In the genomic region with DNA sequence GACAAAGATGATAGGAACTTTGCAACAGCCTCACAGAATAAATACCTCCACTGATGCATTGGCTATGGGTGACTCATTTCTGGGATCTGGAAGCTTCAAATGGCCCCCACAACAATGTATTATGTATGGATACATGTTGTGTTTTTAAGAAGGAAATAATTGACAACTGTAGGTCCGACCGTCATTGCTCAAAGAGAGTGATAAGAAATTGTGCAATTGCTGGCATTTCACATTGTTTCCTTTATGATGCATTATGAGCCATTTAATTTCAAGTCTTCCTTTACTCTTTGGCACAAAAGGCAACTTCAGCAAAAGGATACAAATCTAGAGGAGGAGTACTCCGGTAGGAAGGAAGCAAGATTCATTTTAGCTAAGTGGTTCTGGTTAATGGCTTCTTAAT, we compare ENCODE assay signal across 1 cellular context.
TF ChIP-seq lines count a peak whose summit lies in the region.

No MANE protein-coding gene starts in this region.

TF ChIP-seq in GM23338, 12 proteins besides CTCF, POLR2A, EP300 and RAD21 (continued from another document):
- TF ChIP-seq, protein P1, sequence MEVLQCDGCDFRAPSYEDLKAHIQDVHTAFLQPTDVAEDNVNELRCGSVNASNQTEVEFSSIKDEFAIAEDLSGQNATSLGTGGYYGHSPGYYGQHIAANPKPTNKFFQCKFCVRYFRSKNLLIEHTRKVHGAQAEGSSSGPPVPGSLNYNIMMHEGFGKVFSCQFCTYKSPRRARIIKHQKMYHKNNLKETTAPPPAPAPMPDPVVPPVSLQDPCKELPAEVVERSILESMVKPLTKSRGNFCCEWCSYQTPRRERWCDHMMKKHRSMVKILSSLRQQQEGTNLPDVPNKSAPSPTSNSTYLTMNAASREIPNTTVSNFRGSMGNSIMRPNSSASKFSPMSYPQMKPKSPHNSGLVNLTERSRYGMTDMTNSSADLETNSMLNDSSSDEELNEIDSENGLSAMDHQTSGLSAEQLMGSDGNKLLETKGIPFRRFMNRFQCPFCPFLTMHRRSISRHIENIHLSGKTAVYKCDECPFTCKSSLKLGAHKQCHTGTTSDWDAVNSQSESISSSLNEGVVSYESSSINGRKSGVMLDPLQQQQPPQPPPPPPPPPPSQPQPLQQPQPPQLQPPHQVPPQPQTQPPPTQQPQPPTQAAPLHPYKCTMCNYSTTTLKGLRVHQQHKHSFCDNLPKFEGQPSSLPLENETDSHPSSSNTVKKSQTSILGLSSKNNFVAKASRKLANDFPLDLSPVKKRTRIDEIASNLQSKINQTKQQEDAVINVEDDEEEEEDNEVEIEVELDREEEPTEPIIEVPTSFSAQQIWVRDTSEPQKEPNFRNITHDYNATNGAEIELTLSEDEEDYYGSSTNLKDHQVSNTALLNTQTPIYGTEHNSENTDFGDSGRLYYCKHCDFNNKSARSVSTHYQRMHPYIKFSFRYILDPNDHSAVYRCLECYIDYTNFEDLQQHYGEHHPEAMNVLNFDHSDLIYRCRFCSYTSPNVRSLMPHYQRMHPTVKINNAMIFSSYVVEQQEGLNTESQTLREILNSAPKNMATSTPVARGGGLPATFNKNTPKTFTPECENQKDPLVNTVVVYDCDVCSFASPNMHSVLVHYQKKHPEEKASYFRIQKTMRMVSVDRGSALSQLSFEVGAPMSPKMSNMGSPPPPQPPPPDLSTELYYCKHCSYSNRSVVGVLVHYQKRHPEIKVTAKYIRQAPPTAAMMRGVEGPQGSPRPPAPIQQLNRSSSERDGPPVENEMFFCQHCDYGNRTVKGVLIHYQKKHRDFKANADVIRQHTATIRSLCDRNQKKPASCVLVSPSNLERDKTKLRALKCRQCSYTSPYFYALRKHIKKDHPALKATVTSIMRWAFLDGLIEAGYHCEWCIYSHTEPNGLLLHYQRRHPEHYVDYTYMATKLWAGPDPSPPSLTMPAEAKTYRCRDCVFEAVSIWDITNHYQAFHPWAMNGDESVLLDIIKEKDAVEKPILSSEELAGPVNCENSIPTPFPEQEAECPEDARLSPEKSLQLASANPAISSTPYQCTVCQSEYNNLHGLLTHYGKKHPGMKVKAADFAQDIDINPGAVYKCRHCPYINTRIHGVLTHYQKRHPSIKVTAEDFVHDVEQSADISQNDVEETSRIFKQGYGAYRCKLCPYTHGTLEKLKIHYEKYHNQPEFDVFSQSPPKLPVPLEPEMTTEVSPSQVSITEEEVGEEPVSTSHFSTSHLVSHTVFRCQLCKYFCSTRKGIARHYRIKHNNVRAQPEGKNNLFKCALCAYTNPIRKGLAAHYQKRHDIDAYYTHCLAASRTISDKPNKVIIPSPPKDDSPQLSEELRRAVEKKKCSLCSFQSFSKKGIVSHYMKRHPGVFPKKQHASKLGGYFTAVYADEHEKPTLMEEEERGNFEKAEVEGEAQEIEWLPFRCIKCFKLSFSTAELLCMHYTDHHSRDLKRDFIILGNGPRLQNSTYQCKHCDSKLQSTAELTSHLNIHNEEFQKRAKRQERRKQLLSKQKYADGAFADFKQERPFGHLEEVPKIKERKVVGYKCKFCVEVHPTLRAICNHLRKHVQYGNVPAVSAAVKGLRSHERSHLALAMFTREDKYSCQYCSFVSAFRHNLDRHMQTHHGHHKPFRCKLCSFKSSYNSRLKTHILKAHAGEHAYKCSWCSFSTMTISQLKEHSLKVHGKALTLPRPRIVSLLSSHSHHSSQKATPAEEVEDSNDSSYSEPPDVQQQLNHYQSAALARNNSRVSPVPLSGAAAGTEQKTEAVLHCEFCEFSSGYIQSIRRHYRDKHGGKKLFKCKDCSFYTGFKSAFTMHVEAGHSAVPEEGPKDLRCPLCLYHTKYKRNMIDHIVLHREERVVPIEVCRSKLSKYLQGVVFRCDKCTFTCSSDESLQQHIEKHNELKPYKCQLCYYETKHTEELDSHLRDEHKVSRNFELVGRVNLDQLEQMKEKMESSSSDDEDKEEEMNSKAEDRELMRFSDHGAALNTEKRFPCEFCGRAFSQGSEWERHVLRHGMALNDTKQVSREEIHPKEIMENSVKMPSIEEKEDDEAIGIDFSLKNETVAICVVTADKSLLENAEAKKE (CRISPR knock-in tag; IDR thresholded peaks at IDR 0.05) = no peak
- TF ChIP-seq EZH2 (IDR thresholded peaks at IDR 0.05; ENCODE audit: low read depth, unreplicated experiment) = no peak
- TF ChIP-seq POLR2AphosphoS5 (IDR thresholded peaks at IDR 0.05; ENCODE audit: low read depth) = no peak
- no peak for TF ChIP-seq JUNB (IDR thresholded peaks at IDR 0.05; ENCODE audit: unreplicated experiment)
- no peak for TF ChIP-seq STAT1 (IDR thresholded peaks at IDR 0.05; ENCODE audit: unreplicated experiment)
- TF ChIP-seq, protein P2, sequence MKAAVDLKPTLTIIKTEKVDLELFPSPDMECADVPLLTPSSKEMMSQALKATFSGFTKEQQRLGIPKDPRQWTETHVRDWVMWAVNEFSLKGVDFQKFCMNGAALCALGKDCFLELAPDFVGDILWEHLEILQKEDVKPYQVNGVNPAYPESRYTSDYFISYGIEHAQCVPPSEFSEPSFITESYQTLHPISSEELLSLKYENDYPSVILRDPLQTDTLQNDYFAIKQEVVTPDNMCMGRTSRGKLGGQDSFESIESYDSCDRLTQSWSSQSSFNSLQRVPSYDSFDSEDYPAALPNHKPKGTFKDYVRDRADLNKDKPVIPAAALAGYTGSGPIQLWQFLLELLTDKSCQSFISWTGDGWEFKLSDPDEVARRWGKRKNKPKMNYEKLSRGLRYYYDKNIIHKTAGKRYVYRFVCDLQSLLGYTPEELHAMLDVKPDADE (IDR thresholded peaks at IDR 0.05) = no peak
- no peak for TF ChIP-seq NANOG (IDR thresholded peaks at IDR 0.05; ENCODE audit: borderline replicate concordance)
- TF ChIP-seq CREB1 (CRISPR knock-in tag; IDR thresholded peaks at IDR 0.05; ENCODE audit: low read depth) = no peak
- TF ChIP-seq, protein P3, sequence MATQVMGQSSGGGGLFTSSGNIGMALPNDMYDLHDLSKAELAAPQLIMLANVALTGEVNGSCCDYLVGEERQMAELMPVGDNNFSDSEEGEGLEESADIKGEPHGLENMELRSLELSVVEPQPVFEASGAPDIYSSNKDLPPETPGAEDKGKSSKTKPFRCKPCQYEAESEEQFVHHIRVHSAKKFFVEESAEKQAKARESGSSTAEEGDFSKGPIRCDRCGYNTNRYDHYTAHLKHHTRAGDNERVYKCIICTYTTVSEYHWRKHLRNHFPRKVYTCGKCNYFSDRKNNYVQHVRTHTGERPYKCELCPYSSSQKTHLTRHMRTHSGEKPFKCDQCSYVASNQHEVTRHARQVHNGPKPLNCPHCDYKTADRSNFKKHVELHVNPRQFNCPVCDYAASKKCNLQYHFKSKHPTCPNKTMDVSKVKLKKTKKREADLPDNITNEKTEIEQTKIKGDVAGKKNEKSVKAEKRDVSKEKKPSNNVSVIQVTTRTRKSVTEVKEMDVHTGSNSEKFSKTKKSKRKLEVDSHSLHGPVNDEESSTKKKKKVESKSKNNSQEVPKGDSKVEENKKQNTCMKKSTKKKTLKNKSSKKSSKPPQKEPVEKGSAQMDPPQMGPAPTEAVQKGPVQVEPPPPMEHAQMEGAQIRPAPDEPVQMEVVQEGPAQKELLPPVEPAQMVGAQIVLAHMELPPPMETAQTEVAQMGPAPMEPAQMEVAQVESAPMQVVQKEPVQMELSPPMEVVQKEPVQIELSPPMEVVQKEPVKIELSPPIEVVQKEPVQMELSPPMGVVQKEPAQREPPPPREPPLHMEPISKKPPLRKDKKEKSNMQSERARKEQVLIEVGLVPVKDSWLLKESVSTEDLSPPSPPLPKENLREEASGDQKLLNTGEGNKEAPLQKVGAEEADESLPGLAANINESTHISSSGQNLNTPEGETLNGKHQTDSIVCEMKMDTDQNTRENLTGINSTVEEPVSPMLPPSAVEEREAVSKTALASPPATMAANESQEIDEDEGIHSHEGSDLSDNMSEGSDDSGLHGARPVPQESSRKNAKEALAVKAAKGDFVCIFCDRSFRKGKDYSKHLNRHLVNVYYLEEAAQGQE (IDR thresholded peaks at IDR 0.05; ENCODE audit: unreplicated experiment) = no peak
